In the genomic region with DNA sequence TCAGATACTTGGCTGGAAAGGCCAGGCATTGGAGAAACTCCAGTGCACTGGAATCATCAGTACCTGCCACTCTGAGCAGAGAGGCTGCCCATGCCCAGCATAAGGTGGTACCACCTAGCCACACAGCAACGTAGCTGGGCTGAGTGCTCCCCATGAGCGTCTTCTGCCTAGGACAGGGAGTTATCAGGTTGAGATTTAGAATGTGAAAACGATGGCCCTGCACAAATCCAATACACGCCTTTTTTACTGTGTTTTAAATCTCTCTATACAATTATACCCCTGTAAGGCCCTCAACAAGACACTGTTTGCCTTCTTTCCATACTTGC, we compare ENCODE assay signal across 9 cellular contexts.
DNase-seq lines count a peak whose midpoint lies in the region; ATAC-seq, FAIRE-seq and TF ChIP-seq lines count a peak whose summit lies in the region.
"Had no signal": no experiment of that assay in that cellular context is flagged by ENCODE, and none has a peak within 500 bp of the region (broad histone marks: within the 10 kb centered on the region; RNA-seq: fewer than 3 reads in every experiment).

No MANE protein-coding gene starts in this region.

- H3K79me2 ChIP-seq in GM23248 (ENCODE audit: insufficient read depth): peaks cover 53% of the 10 kb centered on the region

- no peaks in the 10 kb centered on the region for H3K9me3 ChIP-seq in GM23248 (ENCODE audit: low read depth)
- H3K9me3 ChIP-seq in gastroesophageal sphincter: no peaks in the 10 kb centered on the region
- H3K9me3 ChIP-seq in small intestine (ENCODE audit: control insufficient read depth, low read depth): no peaks in the 10 kb centered on the region

- intact Hi-C loops in activated B cell treated with CpG ODN at 0.5 μM for 24 hours (cut with micrococcal nuclease): loop anchor here (1.0 kb wide), 1 partner anchor 40 kb away; no protein-coding TSS in a partner anchor

- peak overlapping the region; percentile 93 for H3K4me3 Mint-ChIP-seq in activated B cell treated with CpG ODN at 0.5 μM for 24 hours

- H3F3A ChIP-seq in GM23248 (ENCODE audit: insufficient read depth): peaks cover 56% of the 10 kb centered on the region

- H3K9me2 ChIP-seq in GM23248 (ENCODE audit: insufficient read depth): no peaks in the 10 kb centered on the region

- peaks cover 70% of the 10 kb centered on the region for H3K4me1 Mint-ChIP-seq in activated B cell treated with CpG ODN at 0.5 μM for 24 hours

- H3K36me3 Mint-ChIP-seq in activated B cell treated with CpG ODN at 0.5 μM for 24 hours (ENCODE audit: low read depth): peaks cover 4% of the 10 kb centered on the region

- H3K4me3 ChIP-seq in GM23248 (peak overlapping the region; percentile 82), gastroesophageal sphincter (peak overlapping the region in 1 of 2 donors; percentile 93), small intestine (ENCODE audit: low read depth in 1 of 2, low read length in 2 of 2) (peak overlapping the region in 1 of 2 donors; percentile 89)

- no peak for DNase-seq in GM23248
- no peak for DNase-seq in activated B cell treated with CpG ODN at 0.5 μM for 24 hours
- no peak for DNase-seq in small intestine
- no peak for DNase-seq in H4 (ENCODE audit: low spot score)
- DNase-seq in DMS153 (lab: John Stamatoyannopoulos, UW): no peak
- no peak for DNase-seq in LoVo (ENCODE audit: low spot score)
- DNase-seq: NCI-H187 treated with DMSO at 0.1 percent for 48 hours had no signal

- no peaks in the 10 kb centered on the region for H3K27me3 Mint-ChIP-seq in activated B cell treated with CpG ODN at 0.5 μM for 24 hours

- no peak for TF ChIP-seq EP300 in gastroesophageal sphincter (IDR thresholded peaks at IDR 0.05)

- FAIRE-seq in small intestine (lab: Jason Lieb, UNC): no peak

- H3K27ac Mint-ChIP-seq in activated B cell treated with CpG ODN at 0.5 μM for 24 hours: peak overlapping the region; percentile 89

- no peak for TF ChIP-seq POLR2A in gastroesophageal sphincter (IDR thresholded peaks at IDR 0.05)

- peak overlapping the region; percentile 99 for H3K27ac ChIP-seq in GM23248
- peak overlapping the region; percentile 96 to 100 (median 99) for H3K27ac ChIP-seq in gastroesophageal sphincter
- peak overlapping the region; percentile 38 to 93 for H3K27ac ChIP-seq in small intestine (ENCODE audit: low read depth in 1 of 2, low read length in 1 of 2)

- WGBS in GM23248 (ENCODE audit: low coverage in 1 of 2, low lambda C conversion rate in 2 of 2, missing lambda C conversion rate in 2 of 2), 2 experiments: 44 to 53% methylated on average over 4 of the region's 4 CpGs
- 10 to 20% methylated on average over 1 to 2 of the region's 4 CpGs for WGBS in gastroesophageal sphincter (ENCODE audit: low coverage in 1 of 2), 2 donors
- WGBS in small intestine, 3 donors: 36 to 49% (median 37%) methylated on average over 4 of the region's 4 CpGs

- no peaks in the 10 kb centered on the region for H4K20me1 ChIP-seq in GM23248 (ENCODE audit: insufficient read depth)

- no peak overlapping the region for H2AFZ ChIP-seq in GM23248

- peak overlapping the region; percentile 99 for H3K4me2 ChIP-seq in GM23248 (ENCODE audit: unreplicated experiment)

- H3K9me3 Mint-ChIP-seq in activated B cell treated with CpG ODN at 0.5 μM for 24 hours: no peaks in the 10 kb centered on the region

- H3K4me1 ChIP-seq in GM23248 (ENCODE audit: insufficient read depth): peaks cover 38% of the 10 kb centered on the region
- H3K4me1 ChIP-seq in gastroesophageal sphincter: peaks cover 33 to 88% (median 48%) of the 10 kb centered on the region in 3 donors
- peaks cover 20 to 24% of the 10 kb centered on the region in 2 donors for H3K4me1 ChIP-seq in small intestine (ENCODE audit: control insufficient read depth in 2 of 2, insufficient read depth in 1 of 2, low read depth in 1 of 2, low read length in 1 of 2)

- H3K9ac ChIP-seq in GM23248: peak overlapping the region; percentile 97

- TF ChIP-seq CTCF in activated B cell treated with CpG ODN at 0.5 μM for 24 hours (IDR thresholded peaks at IDR 0.05) (no peak), gastroesophageal sphincter (IDR thresholded peaks at IDR 0.05) (no peak)

- CTCF ChIA-PET in activated B cell treated with CpG ODN at 0.5 μM for 24 hours (lab: Charles Lee): interaction anchor here (1.1 to 4.5 kb wide), 8 partner anchors 9 to 56 kb away, joined by 4 to 32 read pairs (median 8); a partner anchor contains a TSS

- H3K36me3 ChIP-seq in GM23248 (ENCODE audit: low read depth) (no peaks in the 10 kb centered on the region; the same call in 1 of the 2 replicates), gastroesophageal sphincter (no peaks in the 10 kb centered on the region), small intestine (ENCODE audit: control insufficient read depth in 2 of 2, insufficient read depth in 2 of 2, low read length in 2 of 2) (no peaks in the 10 kb centered on the region)

- no peaks in the 10 kb centered on the region for H3K27me3 ChIP-seq in GM23248 (replicated peaks; ENCODE audit: insufficient read depth)
- H3K27me3 ChIP-seq in gastroesophageal sphincter: no peaks in the 10 kb centered on the region
- no peaks in the 10 kb centered on the region for H3K27me3 ChIP-seq in small intestine (ENCODE audit: control insufficient read depth in 2 of 2, insufficient read depth in 2 of 2, low read length in 2 of 2)

- ATAC-seq in activated B cell treated with CpG ODN at 0.5 μM for 24 hours (ENCODE audit: low read depth): no peak
- ATAC-seq in gastroesophageal sphincter: no peak
- no peak for ATAC-seq in HG02610 (IDR thresholded peaks at IDR 0.05; ENCODE audit: unreplicated experiment)

- in situ Hi-C loops in GM23248 (cut with MboI): no loop called here

- POLR2A ChIA-PET in activated B cell treated with CpG ODN at 0.5 μM for 24 hours (lab: Charles Lee): interaction anchor here (1.2 to 8.0 kb wide), 10 partner anchors 12 to 101 kb away, joined by 3 to 346 read pairs (median 8); a partner anchor contains a TSS
